Comparison of ENCODE assay signal across 15 cellular contexts in the genomic region with DNA sequence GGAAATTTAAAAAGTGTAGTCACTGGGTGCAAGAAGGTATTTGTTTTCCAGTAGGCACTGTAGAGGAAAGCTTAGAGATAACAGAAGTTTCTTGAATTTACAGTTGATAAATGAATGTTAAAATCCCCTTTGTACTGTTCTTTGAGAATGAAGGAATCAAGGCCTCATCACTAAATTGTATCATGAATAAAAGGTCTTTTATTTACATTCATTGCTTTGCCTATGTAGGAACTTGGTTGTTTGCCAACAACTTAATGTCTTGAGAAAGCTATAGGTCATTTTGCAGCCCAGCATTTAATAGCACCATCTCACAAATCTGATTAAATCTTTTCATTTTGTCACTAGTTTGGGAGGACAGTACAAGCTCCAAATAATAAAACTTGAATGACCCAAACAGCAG.
"Had no signal": no experiment of that assay in that cellular context is flagged by ENCODE, and none has a peak within 500 bp of the region (broad histone marks: within the 10 kb centered on the region; RNA-seq: fewer than 3 reads in every experiment).

No MANE protein-coding gene starts in this region.

- DNase-seq: effector memory CD4-positive, alpha-beta T cell; foreskin keratinocyte; heart left ventricle; hippocampal formation; kidney glomerular epithelial cell; mammary epithelial cell; naive thymus-derived CD4-positive, alpha-beta T cell; posterior cingulate gyrus; sigmoid colon; stimulated activated CD4-positive, alpha-beta T cell treated with anti-CD3 and anti-CD28 coated beads, Interleukin-2, amount 100 ng/mL, for 24 hours; stimulated activated CD4-positive, alpha-beta T cell treated with anti-CD3 and anti-CD28 coated beads, Interleukin-4, amount 100 ng/mL, for 4 hours; stimulated activated naive B cell treated with anti-CD40 and anti-IgM and Interleukin-4, amounts not matched to agents 10 μg/mL and 1 μg/mL and 100 μg/mL, for 72 hours; stimulated activated naive CD8-positive, alpha-beta T cell treated with anti-CD3 and anti-CD28 coated beads, Interleukin-15, amount 100 ng/mL, for 72 hours; testis; upper lobe of right lung had no signal
